1 cellular context compared by ENCODE assay signal in genomic region chr6:33172307-33173227, GRCh38.
TF ChIP-seq lines count a peak whose summit lies in the region.

No MANE protein-coding gene starts in this region.

TF ChIP-seq in HepG2, 621 proteins besides CTCF, POLR2A, EP300 and RAD21 (continued from another document and continues in another):
- TF ChIP-seq NKX3-1 (CRISPR knock-in tag; IDR thresholded peaks at IDR 0.05) = no peak
- no peak for TF ChIP-seq BRF2 (CRISPR knock-in tag; IDR thresholded peaks at IDR 0.05)
- TF ChIP-seq ZNF317 (CRISPR knock-in tag; IDR thresholded peaks at IDR 0.05) = no peak
- no peak for TF ChIP-seq STAT6 (CRISPR knock-in tag; IDR thresholded peaks at IDR 0.05; ENCODE audit: borderline replicate concordance)
- no peak for TF ChIP-seq ZNF446 (CRISPR knock-in tag; IDR thresholded peaks at IDR 0.05)
- no peak for TF ChIP-seq SMYD3 (CRISPR knock-in tag; IDR thresholded peaks at IDR 0.05)
- no peak for TF ChIP-seq KDM3A (CRISPR knock-in tag; IDR thresholded peaks at IDR 0.05; ENCODE audit: low read depth)
- TF ChIP-seq SKIL (CRISPR knock-in tag; IDR thresholded peaks at IDR 0.05; ENCODE audit: borderline replicate concordance) = no peak
- TF ChIP-seq SMARCE1 (IDR thresholded peaks at IDR 0.05; ENCODE audit: borderline replicate concordance) = no peak
- TF ChIP-seq SIN3A (IDR thresholded peaks at IDR 0.05; ENCODE audit: borderline replicate concordance, low read depth, low read length) = no peak
- TF ChIP-seq ZNF703 (CRISPR knock-in tag; IDR thresholded peaks at IDR 0.05; ENCODE audit: borderline replicate concordance) = no peak
- TF ChIP-seq ZFY (CRISPR knock-in tag; IDR thresholded peaks at IDR 0.05) = no peak
- TF ChIP-seq ZNF33B (CRISPR knock-in tag; IDR thresholded peaks at IDR 0.05) = 0 out of 2 replicates have a peak, but pooled peaks have one; percentile 60
- no peak for TF ChIP-seq ZNF792 (CRISPR knock-in tag; IDR thresholded peaks at IDR 0.05)
- no peak for TF ChIP-seq REST (IDR thresholded peaks at IDR 0.05; ENCODE audit: borderline replicate concordance in 1 of 2, low read depth in 1 of 2, low read length in 2 of 2)
- TF ChIP-seq JUNB (CRISPR knock-in tag; IDR thresholded peaks at IDR 0.05; ENCODE audit: borderline replicate concordance) = no peak
- TF ChIP-seq RFX3 (CRISPR knock-in tag; IDR thresholded peaks at IDR 0.05) = no peak
- TF ChIP-seq KAT7 (CRISPR knock-in tag; IDR thresholded peaks at IDR 0.05; ENCODE audit: borderline replicate concordance) = no peak
- TF ChIP-seq HOXA7 (CRISPR knock-in tag; IDR thresholded peaks at IDR 0.05) = no peak
- TF ChIP-seq SMAD9 (CRISPR knock-in tag; IDR thresholded peaks at IDR 0.05) = no peak
- TF ChIP-seq SNAPC2 (CRISPR knock-in tag; IDR thresholded peaks at IDR 0.05) = no peak
- no peak for TF ChIP-seq PBX2 (CRISPR knock-in tag; IDR thresholded peaks at IDR 0.05)
- TF ChIP-seq THAP7 (CRISPR knock-in tag; IDR thresholded peaks at IDR 0.05) = no peak
- TF ChIP-seq ZNF597 (CRISPR knock-in tag; IDR thresholded peaks at IDR 0.05) = no peak
- TF ChIP-seq ZNF18 (CRISPR knock-in tag; IDR thresholded peaks at IDR 0.05; ENCODE audit: insufficient replicate concordance) = peak; percentile 31
- TF ChIP-seq ZNF713 (CRISPR knock-in tag; IDR thresholded peaks at IDR 0.05) = no peak
- no peak for TF ChIP-seq ZNF101 (CRISPR knock-in tag; IDR thresholded peaks at IDR 0.05; ENCODE audit: borderline replicate concordance, low read depth)
- no peak for TF ChIP-seq ZSCAN25 (CRISPR knock-in tag; IDR thresholded peaks at IDR 0.05)
- no peak for TF ChIP-seq TBL1XR1 (IDR thresholded peaks at IDR 0.05; ENCODE audit: borderline replicate concordance, low read length, partially characterized antibody)
- no peak for TF ChIP-seq ZNF576 (CRISPR knock-in tag; IDR thresholded peaks at IDR 0.05)
- TF ChIP-seq CENPT (CRISPR knock-in tag; IDR thresholded peaks at IDR 0.05; ENCODE audit: low read depth) = no peak
- no peak for TF ChIP-seq GPN1 (CRISPR knock-in tag; IDR thresholded peaks at IDR 0.05; ENCODE audit: borderline replicate concordance)
- no peak for TF ChIP-seq SRSF9 (IDR thresholded peaks at IDR 0.05; ENCODE audit: borderline replicate concordance, insufficient read depth, low read depth, low read length, poor library complexity, severe bottlenecking)
- TF ChIP-seq ZNF772 (CRISPR knock-in tag; IDR thresholded peaks at IDR 0.05) = no peak
- no peak for TF ChIP-seq NFE2L2 (IDR thresholded peaks at IDR 0.05; ENCODE audit: low read length)
- TF ChIP-seq ZSCAN5A (CRISPR knock-in tag; IDR thresholded peaks at IDR 0.05; ENCODE audit: borderline replicate concordance) = no peak
- TF ChIP-seq ZNF598 (CRISPR knock-in tag; IDR thresholded peaks at IDR 0.05; ENCODE audit: borderline replicate concordance) = peak; percentile 72; the same call in 1 of the 2 replicates
- no peak for TF ChIP-seq ZNF746 (CRISPR knock-in tag; IDR thresholded peaks at IDR 0.05)
- no peak for TF ChIP-seq ZKSCAN5 (CRISPR knock-in tag; IDR thresholded peaks at IDR 0.05)
- TF ChIP-seq YEATS2 (CRISPR knock-in tag; IDR thresholded peaks at IDR 0.05; ENCODE audit: borderline replicate concordance) = no peak
- no peak for TF ChIP-seq SATB2 (CRISPR knock-in tag; IDR thresholded peaks at IDR 0.05)
- TF ChIP-seq MEF2D (CRISPR knock-in tag; IDR thresholded peaks at IDR 0.05) = no peak
- TF ChIP-seq ZBTB2 (CRISPR knock-in tag; IDR thresholded peaks at IDR 0.05; ENCODE audit: low read depth) = no peak
- no peak for TF ChIP-seq ATF5 (CRISPR knock-in tag; IDR thresholded peaks at IDR 0.05; ENCODE audit: low read depth)
- no peak for TF ChIP-seq ATRX (CRISPR knock-in tag; IDR thresholded peaks at IDR 0.05; ENCODE audit: borderline replicate concordance)
